ENCODE assay signal across 30 cellular contexts in the genomic region with DNA sequence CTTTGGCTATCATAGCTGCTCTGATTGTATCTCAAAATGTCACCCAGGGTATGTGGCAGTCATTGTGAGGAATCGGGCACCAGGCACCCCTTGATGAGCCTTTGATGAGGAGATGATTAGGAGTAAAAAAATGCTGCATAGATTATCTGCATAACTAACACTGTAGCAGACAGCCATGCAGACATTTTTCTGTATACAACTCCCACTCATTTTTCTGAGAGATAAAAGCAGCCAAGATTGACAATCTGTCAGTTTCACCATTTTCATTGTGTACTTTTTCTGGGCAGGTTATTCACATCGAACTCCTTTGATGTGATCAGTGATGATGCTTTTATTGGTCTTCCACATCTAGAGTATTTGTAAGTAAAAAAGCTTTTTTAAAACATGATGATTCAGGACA. TPM values are rescaled to one million over a fixed set of nuclear protein-coding genes. Genes with fewer than 3 reads are reported as not detected.
"Had no signal": no experiment of that assay in that cellular context is flagged by ENCODE, and none has a peak within 500 bp of the region (broad histone marks: within the 10 kb centered on the region; RNA-seq: fewer than 3 reads in every experiment).

No MANE protein-coding gene starts in this region.

- H3K4me1 ChIP-seq: gastrocnemius medialis, psoas muscle, sigmoid colon, spleen, transverse colon, upper lobe of right lung, vagina had no signal

- H3K36me3 ChIP-seq: gastrocnemius medialis, ovary, sigmoid colon, spleen, thoracic aorta, transverse colon, upper lobe of right lung, vagina had no signal

- H3K9me3 ChIP-seq: gastrocnemius medialis, ovary, psoas muscle, sigmoid colon, spleen, thoracic aorta, transverse colon, upper lobe of right lung, vagina had no signal

- H3K27ac ChIP-seq: epithelial cell of prostate, gastrocnemius medialis, ovary, psoas muscle, sigmoid colon, spleen, thoracic aorta, transverse colon, upper lobe of right lung, vagina had no signal

- ATAC-seq: esophagus mucosa; gastrocnemius medialis; left lobe of liver; natural killer cell; psoas muscle; right cardiac atrium; stimulated activated naive B cell treated with anti-CD40 and anti-IgM and Interleukin-4, amounts not matched to agents 10 μg/mL and 1 μg/mL and 100 μg/mL, for 72 hours; upper lobe of right lung had no signal

- H3K4me1 Mint-ChIP-seq: memory B cell; natural killer cell; stimulated activated naive B cell treated with anti-CD40 and anti-IgM and Interleukin-4, amounts not matched to agents 10 μg/mL and 1 μg/mL and 100 μg/mL, for 72 hours had no signal

- H3K4me3 Mint-ChIP-seq: memory B cell; natural killer cell; neural crest cell; stimulated activated naive B cell treated with anti-CD40 and anti-IgM and Interleukin-4, amounts not matched to agents 10 μg/mL and 1 μg/mL and 100 μg/mL, for 72 hours; stimulated activated naive CD8-positive, alpha-beta T cell treated with anti-CD3 and anti-CD28 coated beads, Interleukin-15, Interleukin-2, amounts not matched to agents 100 ng/mL and 50 ng/mL, for 24 hours had no signal

- H3K27ac Mint-ChIP-seq: memory B cell; natural killer cell; stimulated activated naive B cell treated with anti-CD40 and anti-IgM and Interleukin-4, amounts not matched to agents 10 μg/mL and 1 μg/mL and 100 μg/mL, for 72 hours; stimulated activated naive CD8-positive, alpha-beta T cell treated with anti-CD3 and anti-CD28 coated beads, Interleukin-15, Interleukin-2, amounts not matched to agents 100 ng/mL and 50 ng/mL, for 24 hours had no signal

- DNase-seq: dorsolateral prefrontal cortex; effector CD4-positive, alpha-beta T cell; foreskin fibroblast; gastrocnemius medialis; head of caudate nucleus; natural killer cell; nucleus accumbens; ovary; posterior cingulate gyrus; psoas muscle; right cardiac atrium; sigmoid colon; spleen; stimulated activated CD4-positive, alpha-beta T cell treated with anti-CD3 and anti-CD28 coated beads, Interleukin-4, amount 100 ng/mL, for 4 hours; stimulated activated naive B cell treated with anti-CD40 and anti-IgM and Interleukin-4, amounts not matched to agents 10 μg/mL and 1 μg/mL and 100 μg/mL, for 72 hours; transverse colon; upper lobe of right lung had no signal

- H3K9me3 Mint-ChIP-seq: memory B cell; natural killer cell; neural crest cell; stimulated activated naive B cell treated with anti-CD40 and anti-IgM and Interleukin-4, amounts not matched to agents 10 μg/mL and 1 μg/mL and 100 μg/mL, for 72 hours; stimulated activated naive CD8-positive, alpha-beta T cell treated with anti-CD3 and anti-CD28 coated beads, Interleukin-15, Interleukin-2, amounts not matched to agents 100 ng/mL and 50 ng/mL, for 24 hours had no signal

- H3K4me3 ChIP-seq: dorsolateral prefrontal cortex, gastrocnemius medialis, lung, ovary, psoas muscle, sigmoid colon, spleen, thoracic aorta, transverse colon, upper lobe of right lung, vagina had no signal

- H3K36me3 Mint-ChIP-seq: memory B cell; natural killer cell; stimulated activated naive B cell treated with anti-CD40 and anti-IgM and Interleukin-4, amounts not matched to agents 10 μg/mL and 1 μg/mL and 100 μg/mL, for 72 hours had no signal

- H3K27me3 ChIP-seq: dorsolateral prefrontal cortex, gastrocnemius medialis, ovary, sigmoid colon, upper lobe of right lung, vagina had no signal

RNA-seq across cellular contexts. Expression of a gene that starts 19.4 kb away (rescaled TPM):
- total RNA-seq: esophagus mucosa, glomerular endothelial cell, myocyte, natural killer cell, renal cortical epithelial cell, spleen, upper lobe of right lung had no signal
- polyA plus RNA-seq: keratinocyte, lung had no signal
